ENCODE assay signal across 23 cellular contexts in genomic region chr19:5695649-5696195, GRCh38. TPM values are rescaled to one million over a fixed set of nuclear protein-coding genes. Genes with fewer than 3 reads are reported as not detected.
A peak's percentile ranks its signal among the peaks of the same experiment; 100 is the strongest.
DNase-seq lines count a peak whose midpoint lies in the region; ATAC-seq and TF ChIP-seq lines count a peak whose summit lies in the region.
"Had no signal": no experiment of that assay in that cellular context is flagged by ENCODE, and none has a peak within 500 bp of the region (broad histone marks: within the 10 kb centered on the region; RNA-seq: fewer than 3 reads in every experiment).

No MANE protein-coding gene starts in this region.

- H3K14ac ChIP-seq in IMR-90 (replicated peaks; ENCODE audit: low read depth, low read length) = no peak overlapping the region

- peaks cover 2% of the 10 kb centered on the region; the same call in 1 of the 2 replicates for H3K4me1 ChIP-seq in IMR-90 (ENCODE audit: control insufficient read depth, insufficient read depth, low read length)

- no peak for TF ChIP-seq CTCF in IMR-90 (conservative IDR thresholded peaks at IDR 0.05; ENCODE audit: low read depth, low read length)

- H3K4me3 Mint-ChIP-seq in central memory CD8-positive, alpha-beta T cell = no peak overlapping the region

- no peak for TF ChIP-seq POLR2A in IMR-90 (IDR thresholded peaks at IDR 0.05; ENCODE audit: low read depth, low read length)

- peaks cover 70% of the 10 kb centered on the region for H3K36me3 Mint-ChIP-seq in central memory CD8-positive, alpha-beta T cell (ENCODE audit: insufficient read depth)

- ATAC-seq in IMR-90 (ENCODE audit: low read depth) = no peak
- no peak for ATAC-seq in central memory CD8-positive, alpha-beta T cell (replicated peaks; ENCODE audit: extremely low read depth, poor library complexity, severe bottlenecking)
- ATAC-seq: esophagus mucosa, Panc1 had no signal

- peaks cover 79% of the 10 kb centered on the region for H4K20me1 ChIP-seq in IMR-90 (ENCODE audit: insufficient read depth, low read length)

- H3K27ac ChIP-seq in IMR-90 (ENCODE audit: insufficient read depth, low read length) = no peak overlapping the region

- no peak overlapping the region for H3K4ac ChIP-seq in IMR-90 (ENCODE audit: low read depth, low read length)

- BruUV-seq in IMR-90 (replicated peaks; lab: Mats Ljungman, UMichigan) = no TSS peak

- H2BK20ac ChIP-seq in IMR-90 (ENCODE audit: low read depth, low read length) = no peak overlapping the region

- peaks cover 4% of the 10 kb centered on the region; the same call in 1 of the 2 replicates for H3K9me1 ChIP-seq in IMR-90 (ENCODE audit: insufficient read depth, low read length)

- H3K27me3 ChIP-seq in IMR-90 (ENCODE audit: control insufficient read depth, insufficient read depth, low read length) = no peaks in the 10 kb centered on the region
- H3K27me3 ChIP-seq: cardiac muscle cell had no signal

- no peak for TF ChIP-seq RAD21 in IMR-90 (IDR thresholded peaks at IDR 0.05; ENCODE audit: low read length)

- H3K4me1 Mint-ChIP-seq in central memory CD8-positive, alpha-beta T cell = peaks cover 15% of the 10 kb centered on the region

- dilution Hi-C loops in IMR-90 (cut with HindIII; ENCODE audit: low sequenced_read_pairs, unreplicated experiment) = no loop called here

- H3K36me3 ChIP-seq in IMR-90 (ENCODE audit: control insufficient read depth, insufficient read depth, low read length) = peaks cover 83% of the 10 kb centered on the region

- no peak overlapping the region for H4K5ac ChIP-seq in IMR-90 (ENCODE audit: low read depth, low read length)

- no peak overlapping the region for H2AFZ ChIP-seq in IMR-90 (replicated peaks; ENCODE audit: low read length, poor library complexity)

- H3K27me3 Mint-ChIP-seq in central memory CD8-positive, alpha-beta T cell = no peaks in the 10 kb centered on the region

- peak overlapping the region; percentile 58 for H2AK9ac ChIP-seq in IMR-90 (replicated peaks; ENCODE audit: low read depth, low read length, poor library complexity)

- H3K27ac Mint-ChIP-seq in central memory CD8-positive, alpha-beta T cell (ENCODE audit: low read depth) = peak overlapping the region; percentile 61
- H3K27ac Mint-ChIP-seq: activated T-helper 2 cell treated with anti-CD3 and anti-CD28 coated beads, Interferon-gamma antibody, Interleukin-2, Interleukin-4, amounts not matched to agents 10 μg/mL and 5 μg/mL and 100 μg/mL, durations not matched to agents 14 hours and 24 hours and 36 hours had no signal

- DNase-seq in DMS53 (lab: John Stamatoyannopoulos, UW) (peak; percentile 37), DMS53 treated with DMSO at 0.1 percent for 48 hours (lab: John Stamatoyannopoulos, UW; ENCODE audit: unreplicated experiment) (no peak), IMR-90 (no peak), posterior vena cava (ENCODE audit: low spot score) (peak; percentile 75), NCI-H2029 treated with DMSO at 0.1 percent for 48 hours (lab: John Stamatoyannopoulos, UW) (no peak), NCI-H510A (lab: John Stamatoyannopoulos, UW) (no peak), NCI-H345 treated with DMSO at 0.1 percent for 48 hours (lab: John Stamatoyannopoulos, UW; ENCODE audit: unreplicated experiment) (no peak)
- no peak for DNase-seq in central memory CD8-positive, alpha-beta T cell (ENCODE audit: low spot score in 2 of 2)
- DNase-seq: 8988T; activated CD4-positive, alpha-beta T cell treated with anti-CD3 and anti-CD28 coated beads for 1 hour; amniotic stem cell; GDM1; midbrain; NCI-H1436 treated with DMSO at 0.1 percent for 48 hours; substantia nigra had no signal

- POLR2A ChIA-PET in IMR-90 (lab: Charles Lee; ENCODE audit: unreplicated experiment) = no interaction called here

- CTCF ChIA-PET in IMR-90 (lab: Yijun Ruan, JAX) = no interaction called here

- H3K23ac ChIP-seq in IMR-90 (ENCODE audit: low read depth, low read length) = no peak overlapping the region

- H3K9me3 ChIP-seq in IMR-90 (ENCODE audit: control insufficient read depth, insufficient read depth, low read length) = no peaks in the 10 kb centered on the region

- WGBS in IMR-90 (ENCODE audit: extremely low coverage in 2 of 2, insufficient read length in 1 of 2), 2 experiments = 89% methylated on average over 8 of the region's 28 CpGs; no CpG with 5 or more reads in 1 of the 2 experiments

- no peak overlapping the region for H3K4me3 ChIP-seq in IMR-90 (ENCODE audit: insufficient read depth, low read depth, low read length)
- H3K4me3 ChIP-seq: cardiac muscle cell, smooth muscle cell had no signal

- H2AK5ac ChIP-seq in IMR-90 (ENCODE audit: low read depth, low read length) = no peak overlapping the region

- H3K9me3 Mint-ChIP-seq in central memory CD8-positive, alpha-beta T cell = no peaks in the 10 kb centered on the region
- H3K9me3 Mint-ChIP-seq: activated T-helper 2 cell treated with anti-CD3 and anti-CD28 coated beads, Interferon-gamma antibody, Interleukin-2, Interleukin-4, amounts not matched to agents 10 μg/mL and 5 μg/mL and 100 μg/mL, durations not matched to agents 14 hours and 24 hours and 36 hours had no signal

- H3K56ac ChIP-seq in IMR-90 (ENCODE audit: extremely low read depth, insufficient read depth, low read length) = no peak overlapping the region

- no peak overlapping the region for H2BK5ac ChIP-seq in IMR-90 (ENCODE audit: low read depth, low read length, poor library complexity, severe bottlenecking)

- H3K4me2 ChIP-seq in IMR-90 (ENCODE audit: low read depth, low read length) = no peak overlapping the region
- H3K4me2 ChIP-seq: smooth muscle cell had no signal

- no peak overlapping the region for H4K8ac ChIP-seq in IMR-90 (ENCODE audit: low read depth in 2 of 2, low read length in 2 of 2)

- H2BK120ac ChIP-seq in IMR-90 (ENCODE audit: low read depth, low read length) = no peak overlapping the region

- no peak overlapping the region for H3K18ac ChIP-seq in IMR-90 (ENCODE audit: low read depth, low read length)

- no peak overlapping the region for H3K9ac ChIP-seq in IMR-90 (ENCODE audit: low read depth, low read length)

- in situ Hi-C loops in IMR-90 (cut with MboI; ENCODE audit: low sequenced_read_pairs) = no loop called here

- intact Hi-C loops in IMR-90 (cut with micrococcal nuclease) = no loop called here
- intact Hi-C loops in posterior vena cava (cut with DNase I) = no loop called here

- no peak overlapping the region for H4K91ac ChIP-seq in IMR-90 (ENCODE audit: insufficient read depth, low read depth, low read length)

- H3K79me1 ChIP-seq in IMR-90 (ENCODE audit: low read depth in 1 of 2, low read length in 2 of 2) = peaks cover 7 to 79% of the 10 kb centered on the region in 2 experiments; a peak in 3 of 4 replicates

- no peak overlapping the region for H2BK15ac ChIP-seq in IMR-90 (ENCODE audit: low read depth, low read length)

TF ChIP-seq in IMR-90, 13 proteins besides CTCF, POLR2A, EP300 and RAD21 (continues in another document):
- no peak for TF ChIP-seq USF2 (IDR thresholded peaks at IDR 0.05; ENCODE audit: low read depth, low read length)
- TF ChIP-seq MAFK (IDR thresholded peaks at IDR 0.05; ENCODE audit: low read depth, low read length) = no peak
- TF ChIP-seq SMC3 (IDR thresholded peaks at IDR 0.05; ENCODE audit: low read depth, low read length) = no peak
- no peak for TF ChIP-seq ELK1 (IDR thresholded peaks at IDR 0.05; ENCODE audit: borderline replicate concordance, low read depth, low read length)
- TF ChIP-seq FOS (IDR thresholded peaks at IDR 0.05; ENCODE audit: low read depth, low read length) = no peak
- no peak for TF ChIP-seq CHD1 (IDR thresholded peaks at IDR 0.05; ENCODE audit: low read depth, low read length)
- TF ChIP-seq MAZ (IDR thresholded peaks at IDR 0.05; ENCODE audit: borderline replicate concordance, low read depth, low read length) = no peak

RNA-seq across cellular contexts. Expression of gene RPL36, which starts 5.6 kb away (rescaled TPM):
- total RNA-seq in IMR-90 (2012; rRNA removed) = 232 and 251 TPM in 2 replicates
- polyA plus RNA-seq in IMR-90 (2012; rRNA removed) = 757 and 1,037 TPM in 2 replicates
- polyA plus RNA-seq in IMR-90 (2012; cell fraction: cytosol; rRNA removed) = 423 and 828 TPM in 2 replicates
- 216 and 218 TPM in 2 replicates for polyA plus RNA-seq in IMR-90 (2012; cell fraction: nucleus; rRNA removed; ENCODE audit: low replicate concordance)
- 100 to 1,000 TPM; 525 to 575 TPM for total RNA-seq in posterior vena cava

RNA-seq across cellular contexts. Expression of gene HSD11B1L, which starts 14.9 kb away (rescaled TPM):
- total RNA-seq in IMR-90 (2012; rRNA removed) (1.9 and 2.2 TPM in 2 replicates), posterior vena cava (1 to 10 TPM; 3.8 to 4.0 TPM)
- polyA plus RNA-seq in IMR-90 (2012; rRNA removed) = 7.2 and 8.2 TPM in 2 replicates
- polyA plus RNA-seq in IMR-90 (2012; cell fraction: cytosol; rRNA removed) = 9.8 and 14.6 TPM in 2 replicates
- 10.8 and 19.3 TPM in 2 replicates for polyA plus RNA-seq in IMR-90 (2012; cell fraction: nucleus; rRNA removed; ENCODE audit: low replicate concordance)

RNA-seq across cellular contexts. Expression of gene MICOS13, which starts 15.4 kb away (rescaled TPM):
- 14.5 and 15.8 TPM in 2 replicates for total RNA-seq in IMR-90 (2012; rRNA removed)
- 48.9 and 80.2 TPM in 2 replicates for polyA plus RNA-seq in IMR-90 (2012; rRNA removed)
- polyA plus RNA-seq in IMR-90 (2012; cell fraction: cytosol; rRNA removed) = 91.5 and 98.4 TPM in 2 replicates
- 22.5 and 47.5 TPM in 2 replicates for polyA plus RNA-seq in IMR-90 (2012; cell fraction: nucleus; rRNA removed; ENCODE audit: low replicate concordance)
- total RNA-seq in posterior vena cava = 10 to 100 TPM; 54.1 to 54.4 TPM

RNA-seq across cellular contexts. Expression of gene LONP1, which starts 24.2 kb away (rescaled TPM):
- total RNA-seq in IMR-90 (2012; rRNA removed) = 64.2 and 70.3 TPM in 2 replicates
- 90.9 and 93.2 TPM in 2 replicates for polyA plus RNA-seq in IMR-90 (2012; rRNA removed)
- polyA plus RNA-seq in IMR-90 (2012; cell fraction: cytosol; rRNA removed) = 75.7 and 144 TPM in 2 replicates
- 158 and 371 TPM in 2 replicates for polyA plus RNA-seq in IMR-90 (2012; cell fraction: nucleus; rRNA removed; ENCODE audit: low replicate concordance)
- 10 to 100 TPM; 34.8 to 40.4 TPM for total RNA-seq in posterior vena cava

RNA-seq across cellular contexts. Expression of gene CATSPERD, which starts 24.7 kb away (rescaled TPM):
- total RNA-seq in IMR-90 (2012; rRNA removed) (not detected in 2 replicates), posterior vena cava (not detected)
- not detected in 2 replicates for polyA plus RNA-seq in IMR-90 (2012; rRNA removed)
- polyA plus RNA-seq in IMR-90 (2012; cell fraction: cytosol; rRNA removed) = not detected in 2 replicates
- polyA plus RNA-seq in IMR-90 (2012; cell fraction: nucleus; rRNA removed; ENCODE audit: low replicate concordance) = not detected in 2 replicates
- total RNA-seq: activated T-helper 2 cell treated with anti-CD3 and anti-CD28 coated beads, Interferon-gamma antibody, Interleukin-2, Interleukin-4, amounts not matched to agents 10 μg/mL and 5 μg/mL and 100 μg/mL, durations not matched to agents 14 hours and 24 hours and 36 hours; cardiac muscle cell; esophagus mucosa; HT1080; SK-MEL-5; smooth muscle cell had no signal
- polyA plus RNA-seq: BJ, cardiac muscle cell, smooth muscle cell had no signal

Comparison
In these comparisons a context has a peak if more than half of its experiments do, and no peak if none do; other contexts are left out.
1. DNase-seq: peak in DMS53 (single experiment) and posterior vena cava (single experiment); none in DMS53 treated with DMSO at 0.1 percent for 48 hours (single experiment), IMR-90 (single experiment), central memory CD8-positive, alpha-beta T cell (0 of 2), NCI-H2029 treated with DMSO at 0.1 percent for 48 hours (single experiment), NCI-H510A (single experiment) and NCI-H345 treated with DMSO at 0.1 percent for 48 hours (single experiment).